Comparison of ENCODE assay signal across 26 cellular contexts in the genomic region with DNA sequence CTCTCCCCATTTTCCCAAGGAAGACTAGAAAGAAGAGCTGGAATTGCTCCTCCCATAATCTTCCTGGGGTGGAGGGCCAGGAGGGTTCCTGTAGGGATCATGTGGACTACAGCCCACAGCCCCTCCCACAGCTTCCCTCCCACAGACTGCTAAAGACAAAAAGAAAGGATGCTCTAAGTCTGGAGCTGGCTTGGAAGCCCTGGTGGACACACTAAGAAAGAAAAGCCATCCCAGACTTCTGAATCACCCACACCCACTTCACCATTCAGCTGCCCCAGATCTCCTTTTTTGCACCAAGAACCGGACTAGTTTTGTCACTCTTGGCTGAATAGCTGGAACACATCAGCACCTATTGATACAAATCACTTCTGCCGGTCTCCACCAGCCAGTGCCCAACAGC.
"Had no signal": no experiment of that assay in that cellular context is flagged by ENCODE, and none has a peak within 500 bp of the region (broad histone marks: within the 10 kb centered on the region; RNA-seq: fewer than 3 reads in every experiment).

No MANE protein-coding gene starts in this region.

- H3K36me3 Mint-ChIP-seq: activated naive CD4-positive, alpha-beta T cell treated with anti-CD3 and anti-CD28 coated beads, Interleukin-2, amount 50 U/mL, for 72 hours; WTC11 had no signal

- H3K27ac Mint-ChIP-seq: activated naive CD4-positive, alpha-beta T cell treated with anti-CD3 and anti-CD28 coated beads, Interleukin-2, amount 50 U/mL, for 72 hours; activated naive CD8-positive, alpha-beta T cell treated with anti-CD3 and anti-CD28 coated beads, Interleukin-2, amount 50 U/mL, for 24 hours; T-helper 17 cell; WTC11 had no signal

- H3K9me3 Mint-ChIP-seq: activated naive CD8-positive, alpha-beta T cell treated with anti-CD3 and anti-CD28 coated beads, Interleukin-2, amount 50 U/mL, for 24 hours; activated T-cell treated with anti-CD3 and anti-CD28 coated beads, Interleukin-2, amount 50 U/mL, for 4 hours had no signal

- DNase-seq: activated CD4-positive, alpha-beta T cell treated with anti-CD3 and anti-CD28 coated beads for 48 hours; activated CD4-positive, alpha-beta T cell treated with anti-CD3 and anti-CD28 coated beads, Interleukin-2, amount 50 U/mL, for 48 hours; activated CD4-positive, CD25-positive, alpha-beta regulatory T cell treated with anti-CD3 and anti-CD28 coated beads, Interleukin-2, amount 50 U/mL, for 72 hours; activated CD8-positive, alpha-beta memory T cell treated with anti-CD3 and anti-CD28 coated beads for 24 hours; activated effector memory CD4-positive, alpha-beta T cell treated with anti-CD3 and anti-CD28 coated beads, Interleukin-2, amount 50 U/mL, for 16 hours; activated naive CD4-positive, alpha-beta T cell treated with Interleukin-2 at 50 U/mL for 16 hours; activated naive CD8-positive, alpha-beta T cell treated with anti-CD3 and anti-CD28 coated beads, Interleukin-2, amount 50 U/mL, for 24 hours; activated T-cell treated with anti-CD3 and anti-CD28 coated beads, Interleukin-2, amount 50 U/mL, for 4 hours; amygdala; central memory CD4-positive, alpha-beta T cell; KG1; NCI-H1092; NCI-H1417; NCI-H2029; NCI-H2107; NCI-H2171 treated with DMSO at 0.1 percent for 48 hours; NCI-H345; NCI-H510A; NCI-H526 treated with DMSO at 0.1 percent for 48 hours; NCI-H82; SIG-M5; T-helper 17 cell; T-helper 9 cell had no signal

- H3K27me3 ChIP-seq: breast epithelium had no signal

- H3K9me3 ChIP-seq: breast epithelium had no signal

- H3K27me3 Mint-ChIP-seq: activated naive CD8-positive, alpha-beta T cell treated with anti-CD3 and anti-CD28 coated beads, Interleukin-2, amount 50 U/mL, for 24 hours had no signal

- H3K4me3 ChIP-seq: breast epithelium had no signal

- H3K36me3 ChIP-seq: breast epithelium had no signal

- H3K4me3 Mint-ChIP-seq: activated naive CD8-positive, alpha-beta T cell treated with anti-CD3 and anti-CD28 coated beads, Interleukin-2, amount 50 U/mL, for 24 hours; activated T-cell treated with anti-CD3 and anti-CD28 coated beads, Interleukin-2, amount 50 U/mL, for 4 hours; T-helper 17 cell; WTC11 had no signal

- H3K4me1 Mint-ChIP-seq: activated naive CD8-positive, alpha-beta T cell treated with anti-CD3 and anti-CD28 coated beads, Interleukin-2, amount 50 U/mL, for 24 hours; T-helper 17 cell; WTC11 had no signal

- ATAC-seq: activated naive CD4-positive, alpha-beta T cell treated with anti-CD3 and anti-CD28 coated beads, Interleukin-2, amount 50 U/mL, for 72 hours; activated naive CD8-positive, alpha-beta T cell treated with anti-CD3 and anti-CD28 coated beads, Interleukin-2, amount 50 U/mL, for 24 hours; activated T-cell treated with anti-CD3 and anti-CD28 coated beads, Interleukin-2, amount 50 U/mL, for 4 hours; T-helper 17 cell; WTC11 had no signal
